Comparison of ENCODE assay signal across 19 cellular contexts in the genomic region with DNA sequence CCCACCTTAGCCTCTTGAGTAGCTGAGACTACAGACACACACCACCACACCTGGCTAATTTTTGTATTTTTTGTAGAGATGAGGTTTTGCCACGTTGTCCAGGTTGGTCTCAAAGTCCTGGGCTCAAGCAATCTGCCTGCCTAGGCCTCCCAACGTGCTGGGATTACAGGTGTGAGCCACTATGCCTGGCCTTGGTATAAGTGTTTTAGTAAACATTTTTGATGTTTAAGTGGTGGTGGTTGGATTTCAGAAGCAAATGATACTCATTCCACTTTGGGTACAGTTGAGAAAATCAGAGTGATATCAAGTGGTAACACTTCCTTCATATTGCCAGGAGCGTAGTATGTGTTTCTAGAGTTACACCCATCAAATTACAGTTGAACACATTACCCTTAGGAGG. TPM values are rescaled to one million over a fixed set of nuclear protein-coding genes. Genes with fewer than 3 reads are reported as not detected.
DNase-seq lines count a peak whose midpoint lies in the region; ATAC-seq and TF ChIP-seq lines count a peak whose summit lies in the region.
"Had no signal": no experiment of that assay in that cellular context is flagged by ENCODE, and none has a peak within 500 bp of the region (broad histone marks: within the 10 kb centered on the region; RNA-seq: fewer than 3 reads in every experiment).

No MANE protein-coding gene starts in this region.

- H3K9me3 ChIP-seq in left lung (no peaks in the 10 kb centered on the region), upper lobe of right lung (no peaks in the 10 kb centered on the region), trophoblast cell (ENCODE audit: insufficient read depth, low read depth, low read length) (no peaks in the 10 kb centered on the region)

- H3K27me3 ChIP-seq in left lung, result no peaks in the 10 kb centered on the region
- no peaks in the 10 kb centered on the region for H3K27me3 ChIP-seq in upper lobe of right lung
- no peaks in the 10 kb centered on the region for H3K27me3 ChIP-seq in trophoblast cell (ENCODE audit: insufficient read depth, low read length)

- no peak overlapping the region for H3K23ac ChIP-seq in trophoblast cell (ENCODE audit: low read length)

- intact Hi-C loops in left lung (cut with DNase I), result loop anchor here in 1 of 2 donors (5.0 to 10.0 kb wide), 2 partner anchors 125 to 223 kb away; no protein-coding TSS in a partner anchor
- intact Hi-C loops in upper lobe of right lung (cut with DNase I), result loop anchor here (10.0 kb wide), 2 partner anchors 135 to 225 kb away; no protein-coding TSS in a partner anchor
- intact Hi-C loops in posterior vena cava (cut with DNase I), result loop anchor here (5.0 to 10.0 kb wide), 3 partner anchors 125 to 953 kb away; no protein-coding TSS in a partner anchor

- no peaks in the 10 kb centered on the region for H3K79me2 ChIP-seq in trophoblast cell (ENCODE audit: control insufficient read depth, insufficient read depth, low read length, poor library complexity)

- no peak overlapping the region for H3K4me3 ChIP-seq in left lung
- no peak overlapping the region for H3K4me3 ChIP-seq in upper lobe of right lung
- no peak overlapping the region for H3K4me3 ChIP-seq in trophoblast cell (ENCODE audit: low read depth, low read length)
- H3K4me3 ChIP-seq: SK-N-MC had no signal

- no peak overlapping the region for H2BK5ac ChIP-seq in trophoblast cell (ENCODE audit: low read depth, low read length, poor library complexity)

- peak overlapping the region; percentile 9 to 39 for H3K27ac ChIP-seq in left lung
- no peak overlapping the region for H3K27ac ChIP-seq in upper lobe of right lung
- no peak overlapping the region for H3K27ac ChIP-seq in trophoblast cell (ENCODE audit: low read depth, low read length)
- H3K27ac ChIP-seq: KMS-11, RWPE1, SK-N-MC had no signal

- no CpG with 5 or more reads among the region's 3 CpGs for WGBS in trophoblast cell (ENCODE audit: extremely low coverage, insufficient coverage, insufficient read length)

- H3K14ac ChIP-seq in trophoblast cell (ENCODE audit: low read length), result no peak overlapping the region

- no peaks in the 10 kb centered on the region for H3K36me3 Mint-ChIP-seq in activated T-cell treated with anti-CD3 and anti-CD28 coated beads, Interleukin-2, amount 50 U/mL, for 4 hours (ENCODE audit: insufficient read depth)

- no peak overlapping the region for H2BK120ac ChIP-seq in trophoblast cell (ENCODE audit: insufficient read depth, low read length, poor library complexity)

- peak; percentile 65 for DNase-seq in DMS53 (lab: John Stamatoyannopoulos, UW)
- peak; percentile 26 for DNase-seq in NCI-H2029 (lab: John Stamatoyannopoulos, UW)
- no peak for DNase-seq in left lung
- DNase-seq in upper lobe of right lung, result no peak
- no peak for DNase-seq in activated T-cell treated with anti-CD3 and anti-CD28 coated beads, Interleukin-2, amount 50 U/mL, for 4 hours
- DNase-seq in posterior vena cava (ENCODE audit: low spot score), result no peak
- no peak for DNase-seq in trophoblast cell
- DNase-seq: CD4-positive, alpha-beta T cell; GOT3; NCI-H187; SHP77 treated with DMSO at 0.1 percent for 48 hours; T-helper 17 cell had no signal

- no peak overlapping the region for H4K12ac ChIP-seq in trophoblast cell (ENCODE audit: low read depth, low read length)

- no peak overlapping the region for H3K4me3 Mint-ChIP-seq in activated T-cell treated with anti-CD3 and anti-CD28 coated beads, Interleukin-2, amount 50 U/mL, for 4 hours
- H3K4me3 Mint-ChIP-seq: CD4-positive, alpha-beta T cell; T-helper 17 cell had no signal

- ATAC-seq in left lung (peak; percentile 81), upper lobe of right lung (peak; percentile 80)
- ATAC-seq in activated T-cell treated with anti-CD3 and anti-CD28 coated beads, Interleukin-2, amount 50 U/mL, for 4 hours, result no peak

- no peak overlapping the region for H3K4me2 ChIP-seq in trophoblast cell (ENCODE audit: low read length)
- H3K4me2 ChIP-seq: KMS-11 had no signal

- no peak overlapping the region for H2AK5ac ChIP-seq in trophoblast cell (ENCODE audit: low read length)

- no peak overlapping the region for H3K4ac ChIP-seq in trophoblast cell (ENCODE audit: low read depth, low read length)

- H3K36me3 ChIP-seq in left lung, result no peaks in the 10 kb centered on the region
- no peaks in the 10 kb centered on the region for H3K36me3 ChIP-seq in upper lobe of right lung
- peaks cover 4 to 8% of the 10 kb centered on the region in 2 experiments for H3K36me3 ChIP-seq in trophoblast cell (ENCODE audit: control insufficient read depth in 1 of 2, insufficient read depth in 2 of 2, low read length in 2 of 2)

- no peak overlapping the region for H2BK12ac ChIP-seq in trophoblast cell (ENCODE audit: low read length)

- H3K4me1 ChIP-seq in left lung (peaks cover 0 to 11% of the 10 kb centered on the region in 2 donors), upper lobe of right lung (peaks cover 3% of the 10 kb centered on the region), trophoblast cell (ENCODE audit: control insufficient read depth in 1 of 2, insufficient read depth in 2 of 2, low read length in 2 of 2) (no peaks in the 10 kb centered on the region)

- no peak overlapping the region for H3K18ac ChIP-seq in trophoblast cell (ENCODE audit: low read length)

- no peak overlapping the region for H2AFZ ChIP-seq in trophoblast cell (ENCODE audit: insufficient read depth, low read length, poor library complexity)

- TF ChIP-seq CTCF in left lung (IDR thresholded peaks at IDR 0.05) (no peak), upper lobe of right lung (IDR thresholded peaks at IDR 0.05) (no peak)

- H3K9me3 Mint-ChIP-seq in activated T-cell treated with anti-CD3 and anti-CD28 coated beads, Interleukin-2, amount 50 U/mL, for 4 hours, result no peaks in the 10 kb centered on the region
- H3K9me3 Mint-ChIP-seq: CD4-positive, alpha-beta T cell had no signal

- H4K8ac ChIP-seq in trophoblast cell (ENCODE audit: low read depth, low read length), result no peak overlapping the region

- no peak overlapping the region for H4K91ac ChIP-seq in trophoblast cell (ENCODE audit: low read depth, low read length)

- no peak overlapping the region for H3K9ac ChIP-seq in trophoblast cell (ENCODE audit: low read length)
- H3K9ac ChIP-seq: KMS-11 had no signal

- no peaks in the 10 kb centered on the region for H3K79me1 ChIP-seq in trophoblast cell (ENCODE audit: low read length)

- no peaks in the 10 kb centered on the region for H3K4me1 Mint-ChIP-seq in activated T-cell treated with anti-CD3 and anti-CD28 coated beads, Interleukin-2, amount 50 U/mL, for 4 hours (ENCODE audit: low read depth)

- peaks cover 18% of the 10 kb centered on the region for H3K27me3 Mint-ChIP-seq in activated T-cell treated with anti-CD3 and anti-CD28 coated beads, Interleukin-2, amount 50 U/mL, for 4 hours (ENCODE audit: low read depth)

RNA-seq across cellular contexts. Expression of a gene that starts 25.4 kb away (rescaled TPM):
- 10 to 100 TPM; 17.0 to 32.9 TPM for total RNA-seq in left lung
- total RNA-seq in upper lobe of right lung, result 41.6 TPM
- not detected for total RNA-seq in activated T-cell treated with anti-CD3 and anti-CD28 coated beads, Interleukin-2, amount 50 U/mL, for 4 hours
- 1 to 10 TPM; 5.0 to 9.7 TPM for total RNA-seq in posterior vena cava
- 18.6 and 19.2 TPM in 2 replicates for polyA plus RNA-seq in trophoblast cell (2013)
- total RNA-seq: A673; CD4-positive, alpha-beta T cell; Daoy; MCF 10A; T-helper 17 cell had no signal
- polyA plus RNA-seq: BJ had no signal

RNA-seq across cellular contexts. Expression of a gene that starts 28.6 kb away (rescaled TPM):
- 10 to 100 TPM; 29.6 to 31.5 TPM for total RNA-seq in left lung
- 36.3 TPM for total RNA-seq in upper lobe of right lung
- 1 to 10 TPM; 1.5 to 2.7 (median 2.3) TPM for total RNA-seq in activated T-cell treated with anti-CD3 and anti-CD28 coated beads, Interleukin-2, amount 50 U/mL, for 4 hours
- 10 to 100 TPM; 25.7 to 28.8 TPM for total RNA-seq in posterior vena cava
- 8.7 and 9.9 TPM in 2 replicates for polyA plus RNA-seq in trophoblast cell (2013)

Comparison
In these comparisons a context has a peak if more than half of its experiments do, and no peak if none do; other contexts are left out.
1. DNase-seq: peak in DMS53 (single experiment) and NCI-H2029 (single experiment); none in left lung (0 of 2), upper lobe of right lung (single experiment), activated T-cell treated with anti-CD3 and anti-CD28 coated beads, Interleukin-2, amount 50 U/mL, for 4 hours (single experiment), posterior vena cava (single experiment) and trophoblast cell (0 of 2).
2. ATAC-seq: peak in left lung (single experiment) and upper lobe of right lung (single experiment); none in activated T-cell treated with anti-CD3 and anti-CD28 coated beads, Interleukin-2, amount 50 U/mL, for 4 hours (0 of 2).
3. H3K27ac ChIP-seq: peak in left lung (2 of 2); none in upper lobe of right lung (single experiment) and trophoblast cell (single experiment).
4. RNA of a gene that starts 25.4 kb away (total RNA-seq): 41.6 TPM in upper lobe of right lung (single experiment), 17.0 to 32.9 TPM in left lung and 5.0 to 9.7 TPM in posterior vena cava; not detected in activated T-cell treated with anti-CD3 and anti-CD28 coated beads, Interleukin-2, amount 50 U/mL, for 4 hours; every median in the first group is over 4 times any median in the second.
5. RNA of a gene that starts 28.6 kb away (total RNA-seq): 36.3 TPM in upper lobe of right lung (single experiment), 29.6 to 31.5 TPM in left lung and 25.7 to 28.8 TPM in posterior vena cava; 1.5 to 2.7 TPM in activated T-cell treated with anti-CD3 and anti-CD28 coated beads, Interleukin-2, amount 50 U/mL, for 4 hours; every median in the first group is over 4 times any median in the second.